In genomic region chr2:23760746-23761145, GRCh38 we compare ENCODE assay signal across 9 cellular contexts.
DNase-seq lines count a peak whose midpoint lies in the region; ATAC-seq and TF ChIP-seq lines count a peak whose summit lies in the region.
"Had no signal": no experiment of that assay in that cellular context is flagged by ENCODE, and none has a peak within 500 bp of the region (broad histone marks: within the 10 kb centered on the region; RNA-seq: fewer than 3 reads in every experiment).

No MANE protein-coding gene starts in this region.

- H3K23ac ChIP-seq in neuronal stem cell (ENCODE audit: low read depth, low read length, poor library complexity) = no peak overlapping the region

- no peaks in the 10 kb centered on the region for H3K9me3 ChIP-seq in liver (ENCODE audit: control insufficient read depth in 4 of 4, low read length in 3 of 4)
- H3K9me3 ChIP-seq in neuronal stem cell (replicated peaks in 1 of 2; ENCODE audit: control insufficient read depth in 2 of 2, insufficient read depth in 1 of 2, low read depth in 1 of 2, low read length in 2 of 2) = peaks cover 0 to 3% of the 10 kb centered on the region in 2 donors
- no peaks in the 10 kb centered on the region for H3K9me3 ChIP-seq in mucosa of descending colon
- H3K9me3 ChIP-seq: sigmoid colon had no signal

- 84% methylated on average over 4 of the region's 4 CpGs for WGBS in liver
- no CpG with 5 or more reads among the region's 4 CpGs for WGBS in neuronal stem cell (ENCODE audit: extremely low coverage in 2 of 2, insufficient read length in 2 of 2, insufficient replicate concordance in 1 of 2), 2 donors

- no peak overlapping the region for H2AK5ac ChIP-seq in neuronal stem cell (ENCODE audit: low read depth, low read length)

- H3K4ac ChIP-seq in neuronal stem cell (ENCODE audit: low read length) = no peak overlapping the region

- TF ChIP-seq RAD21 in liver (IDR thresholded peaks at IDR 0.05) = peak; percentile 35 to 43

- H2AFZ ChIP-seq in neuronal stem cell (ENCODE audit: low read length) = no peak overlapping the region

- no peaks in the 10 kb centered on the region for H3K79me1 ChIP-seq in neuronal stem cell (ENCODE audit: low read depth, low read length)

- H3K36me3 ChIP-seq in liver (ENCODE audit: control insufficient read depth in 4 of 4, insufficient read depth in 3 of 4, low read depth in 1 of 4, low read length in 3 of 4) (peaks cover 1 to 22% (median 13%) of the 10 kb centered on the region in 4 donors), neuronal stem cell (replicated peaks in 1 of 2; ENCODE audit: control insufficient read depth in 2 of 2, insufficient read depth in 2 of 2, low read length in 2 of 2) (peaks cover 0 to 75% of the 10 kb centered on the region in 2 donors), mucosa of descending colon (ENCODE audit: low read depth) (no peaks in the 10 kb centered on the region)

- H2BK5ac ChIP-seq in neuronal stem cell (ENCODE audit: low read length) = no peak overlapping the region

- in situ Hi-C loops in KBM-7 (cut with MboI; ENCODE audit: low pct_unique_long_range_greater_than_20kb, low sequenced_read_pairs) = no loop called here

- peak; percentile 22 for DNase-seq in AG20443 (ENCODE audit: low spot score)
- peak; percentile 25 for DNase-seq in KBM-7
- DNase-seq in amniotic stem cell (lab: John Stamatoyannopoulos, UW) = peak; percentile 38
- no peak for DNase-seq in activated CD4-positive, alpha-beta T cell treated with anti-CD3 and anti-CD28 coated beads for 1 hour
- no peak for DNase-seq in neuronal stem cell (ENCODE audit: low spot score)
- no peak for DNase-seq in effector CD8-positive, alpha-beta T cell (lab: John Stamatoyannopoulos, UW)
- no peak for DNase-seq in mucosa of descending colon
- DNase-seq: sigmoid colon had no signal

- TF ChIP-seq CTCF in liver (IDR thresholded peaks at IDR 0.05; ENCODE audit: low read depth, low read length, missing input control) = no peak
- TF ChIP-seq CTCF in mucosa of descending colon (IDR thresholded peaks at IDR 0.05) = no peak

- H3K27me3 ChIP-seq in liver (ENCODE audit: control insufficient read depth in 4 of 4, insufficient read depth in 4 of 4, low read length in 3 of 4) (no peaks in the 10 kb centered on the region), neuronal stem cell (ENCODE audit: control insufficient read depth in 3 of 3, insufficient read depth in 3 of 3, low read depth in 1 of 3, low read length in 3 of 3) (no peaks in the 10 kb centered on the region)
- H3K27me3 ChIP-seq: sigmoid colon had no signal

- ATAC-seq in mucosa of descending colon = no peak

- H3K4me3 ChIP-seq in liver (ENCODE audit: low read depth in 1 of 3, low read length in 3 of 3) = no peak overlapping the region
- H3K4me3 ChIP-seq in neuronal stem cell (ENCODE audit: low read length in 2 of 2) = no peak overlapping the region
- H3K4me3 ChIP-seq in mucosa of descending colon = no peak overlapping the region
- H3K4me3 ChIP-seq: sigmoid colon had no signal

- H3K9ac ChIP-seq in liver (ENCODE audit: low read depth in 1 of 2, low read length in 2 of 2) (no peak overlapping the region), neuronal stem cell (ENCODE audit: low read depth, low read length, poor library complexity) (no peak overlapping the region)

- H2BK15ac ChIP-seq in neuronal stem cell (ENCODE audit: low read length) = no peak overlapping the region

- no peak overlapping the region for H3K4me2 ChIP-seq in neuronal stem cell (ENCODE audit: insufficient read depth, low read length, poor library complexity, severe bottlenecking)

- H3K14ac ChIP-seq in neuronal stem cell (ENCODE audit: low read length) = no peak overlapping the region

- no peak overlapping the region for H4K91ac ChIP-seq in neuronal stem cell (ENCODE audit: low read depth, low read length, poor library complexity)

- no peak overlapping the region for H3K18ac ChIP-seq in neuronal stem cell (ENCODE audit: low read length)

- no peak overlapping the region for H3K27ac ChIP-seq in liver (ENCODE audit: low read depth in 1 of 2, low read length in 2 of 2)
- H3K27ac ChIP-seq in neuronal stem cell (replicated peaks; ENCODE audit: low read length) = no peak overlapping the region
- H3K27ac ChIP-seq: sigmoid colon had no signal

- H3K4me1 ChIP-seq in liver (ENCODE audit: control insufficient read depth in 4 of 4, insufficient read depth in 4 of 4, low read length in 3 of 4) (no peaks in the 10 kb centered on the region), neuronal stem cell (ENCODE audit: control insufficient read depth in 2 of 2, insufficient read depth in 1 of 2, low read depth in 1 of 2, low read length in 2 of 2) (no peaks in the 10 kb centered on the region), mucosa of descending colon (ENCODE audit: low read depth) (no peaks in the 10 kb centered on the region)

- H2BK12ac ChIP-seq in neuronal stem cell (ENCODE audit: low read length) = no peak overlapping the region

- no peak overlapping the region for H4K8ac ChIP-seq in neuronal stem cell (ENCODE audit: low read depth, low read length)

- H2BK120ac ChIP-seq in neuronal stem cell (ENCODE audit: low read depth, low read length) = no peak overlapping the region

- intact Hi-C loops in mucosa of descending colon (cut with DNase I, micrococcal nuclease) = no loop called here

TF ChIP-seq in liver, 16 proteins besides CTCF, POLR2A, EP300 and RAD21:
- TF ChIP-seq SP1 (IDR thresholded peaks at IDR 0.05) (no peak), GABPA (IDR thresholded peaks at IDR 0.05 in 1 of 2, conservative IDR thresholded peaks at IDR 0.05 in 1 of 2) (no peak), HNF4G (IDR thresholded peaks at IDR 0.05) (no peak), HNF4A (conservative IDR thresholded peaks at IDR 0.05) (no peak), JUND (IDR thresholded peaks at IDR 0.05) (no peak), EGR1 (IDR thresholded peaks at IDR 0.05; ENCODE audit: low read depth in 2 of 2) (no peak), TAF1 (conservative IDR thresholded peaks at IDR 0.05) (no peak), RXRA (IDR thresholded peaks at IDR 0.05) (no peak), FOXA1 (IDR thresholded peaks at IDR 0.05) (no peak)
- TF ChIP-seq, protein P1, sequence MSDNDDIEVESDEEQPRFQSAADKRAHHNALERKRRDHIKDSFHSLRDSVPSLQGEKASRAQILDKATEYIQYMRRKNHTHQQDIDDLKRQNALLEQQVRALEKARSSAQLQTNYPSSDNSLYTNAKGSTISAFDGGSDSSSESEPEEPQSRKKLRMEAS (IDR thresholded peaks at IDR 0.05) = no peak
- TF ChIP-seq, protein P2, sequence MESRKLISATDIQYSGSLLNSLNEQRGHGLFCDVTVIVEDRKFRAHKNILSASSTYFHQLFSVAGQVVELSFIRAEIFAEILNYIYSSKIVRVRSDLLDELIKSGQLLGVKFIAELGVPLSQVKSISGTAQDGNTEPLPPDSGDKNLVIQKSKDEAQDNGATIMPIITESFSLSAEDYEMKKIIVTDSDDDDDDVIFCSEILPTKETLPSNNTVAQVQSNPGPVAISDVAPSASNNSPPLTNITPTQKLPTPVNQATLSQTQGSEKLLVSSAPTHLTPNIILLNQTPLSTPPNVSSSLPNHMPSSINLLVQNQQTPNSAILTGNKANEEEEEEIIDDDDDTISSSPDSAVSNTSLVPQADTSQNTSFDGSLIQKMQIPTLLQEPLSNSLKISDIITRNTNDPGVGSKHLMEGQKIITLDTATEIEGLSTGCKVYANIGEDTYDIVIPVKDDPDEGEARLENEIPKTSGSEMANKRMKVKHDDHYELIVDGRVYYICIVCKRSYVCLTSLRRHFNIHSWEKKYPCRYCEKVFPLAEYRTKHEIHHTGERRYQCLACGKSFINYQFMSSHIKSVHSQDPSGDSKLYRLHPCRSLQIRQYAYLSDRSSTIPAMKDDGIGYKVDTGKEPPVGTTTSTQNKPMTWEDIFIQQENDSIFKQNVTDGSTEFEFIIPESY (IDR thresholded peaks at IDR 0.05) = no peak

Comparison
In these comparisons a context has a peak if more than half of its experiments do, and no peak if none do; other contexts are left out.
1. DNase-seq: peak in AG20443 (single experiment), KBM-7 (single experiment) and amniotic stem cell (single experiment); none in activated CD4-positive, alpha-beta T cell treated with anti-CD3 and anti-CD28 coated beads for 1 hour (single experiment), neuronal stem cell (single experiment), effector CD8-positive, alpha-beta T cell (single experiment) and mucosa of descending colon (0 of 3).